ENCODE assay signal across 13 cellular contexts in the genomic region with DNA sequence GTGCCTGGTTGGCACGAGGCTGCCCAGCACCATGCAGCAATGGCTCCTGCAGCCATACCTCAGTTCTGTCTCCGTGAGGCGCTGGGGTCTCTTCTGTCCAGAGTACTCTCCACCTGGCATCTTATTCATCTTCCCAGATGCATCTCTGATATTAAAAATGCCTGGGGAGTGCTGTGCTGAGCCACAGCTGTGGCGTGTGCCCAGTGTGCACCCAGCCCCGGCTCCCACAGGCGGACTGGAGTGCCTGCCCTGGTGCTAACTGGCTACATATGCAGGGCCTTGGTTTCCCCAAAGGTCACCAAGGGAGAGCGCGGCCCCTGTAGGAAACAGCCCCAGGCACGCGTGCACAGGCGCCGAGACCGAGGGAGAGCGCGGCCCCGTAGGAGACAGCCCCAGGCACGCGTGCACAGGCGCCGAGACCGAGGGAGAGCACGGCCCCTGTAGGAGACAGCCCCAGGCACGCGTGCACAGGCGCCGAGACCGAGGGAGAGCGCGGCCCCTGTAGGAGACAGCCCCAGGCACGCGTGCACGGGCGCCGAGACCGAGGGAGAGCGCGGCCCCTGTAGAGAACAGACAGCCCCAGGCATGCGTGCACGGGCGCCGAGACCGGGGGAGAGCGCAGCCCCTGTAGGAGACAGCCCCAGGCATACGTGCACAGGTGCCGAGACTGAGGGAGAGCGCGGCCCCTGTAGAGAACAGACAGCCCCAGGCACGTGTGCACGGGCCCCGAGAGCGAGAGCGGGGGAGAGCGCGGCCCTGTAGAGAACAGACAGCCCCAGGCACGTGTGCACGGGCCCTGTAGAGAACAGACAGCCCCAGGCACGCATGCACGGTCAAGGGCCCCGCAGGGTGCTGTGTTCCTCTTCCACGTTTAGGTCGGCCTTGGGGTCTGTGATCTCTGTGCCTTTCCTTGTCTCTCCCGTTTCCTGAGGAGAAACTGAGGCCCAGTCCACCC.
"Had no signal": no experiment of that assay in that cellular context is flagged by ENCODE, and none has a peak within 500 bp of the region (broad histone marks: within the 10 kb centered on the region; RNA-seq: fewer than 3 reads in every experiment).

No MANE protein-coding gene starts in this region.

- H3K4me1 ChIP-seq: colonic mucosa, pancreas had no signal

- ATAC-seq: left ventricle myocardium superior had no signal

- H2AFZ ChIP-seq: hepatocyte had no signal

- H3K4me1 Mint-ChIP-seq: activated CD4-positive, alpha-beta T cell treated with anti-CD3 and anti-CD28 coated beads, Interleukin-2, amount 10 ng/mL, durations not matched to agents 7 days and 5 days had no signal

- H3K27me3 ChIP-seq: colonic mucosa, esophagus squamous epithelium, hepatocyte, pancreas had no signal

- H3K4me3 Mint-ChIP-seq: activated CD4-positive, alpha-beta T cell treated with anti-CD3 and anti-CD28 coated beads, Interleukin-2, amount 10 ng/mL, durations not matched to agents 7 days and 5 days had no signal

- H3K27me3 Mint-ChIP-seq: activated CD4-positive, alpha-beta T cell treated with anti-CD3 and anti-CD28 coated beads, Interleukin-2, amount 10 ng/mL, durations not matched to agents 7 days and 5 days had no signal

- H3K36me3 ChIP-seq: colonic mucosa, neural progenitor cell, pancreas had no signal

- H3K27ac Mint-ChIP-seq: activated CD4-positive, alpha-beta T cell treated with anti-CD3 and anti-CD28 coated beads, Interleukin-2, amount 10 ng/mL, durations not matched to agents 7 days and 5 days; neural progenitor cell had no signal

- H3K27ac ChIP-seq: colonic mucosa, esophagus squamous epithelium, hepatocyte, neural progenitor cell, pancreas had no signal

- DNase-seq: activated CD4-positive, alpha-beta T cell treated with anti-CD3 and anti-CD28 coated beads, Interleukin-2, amount 10 ng/mL, durations not matched to agents 7 days and 5 days; activated naive CD4-positive, alpha-beta T cell treated with anti-CD3 and anti-CD28 coated beads, Interleukin-2, amount 50 U/mL, for 16 hours; colonic mucosa; esophagus squamous epithelium; left ventricle myocardium superior; stimulated activated CD4-positive, alpha-beta T cell treated with anti-CD3 and anti-CD28 coated beads, Interleukin-2, amount 100 ng/mL, for 48 hours; stimulated activated naive CD4-positive, alpha-beta T cell treated with Interleukin-2 at 50 U/mL for 16 hours; substantia nigra; trophoblast cell had no signal

- H3K9me3 ChIP-seq: colonic mucosa, esophagus squamous epithelium, pancreas had no signal

- H3K9me3 Mint-ChIP-seq: activated CD4-positive, alpha-beta T cell treated with anti-CD3 and anti-CD28 coated beads, Interleukin-2, amount 10 ng/mL, durations not matched to agents 7 days and 5 days; neural progenitor cell; WTC11 had no signal

- H3K4me3 ChIP-seq: colonic mucosa, esophagus squamous epithelium, hepatocyte, neural progenitor cell, pancreas had no signal

- H3K9ac ChIP-seq: neural progenitor cell had no signal

- H3K36me3 Mint-ChIP-seq: neural progenitor cell, WTC11 had no signal
